9 cellular contexts compared by ENCODE assay signal in the genomic region with DNA sequence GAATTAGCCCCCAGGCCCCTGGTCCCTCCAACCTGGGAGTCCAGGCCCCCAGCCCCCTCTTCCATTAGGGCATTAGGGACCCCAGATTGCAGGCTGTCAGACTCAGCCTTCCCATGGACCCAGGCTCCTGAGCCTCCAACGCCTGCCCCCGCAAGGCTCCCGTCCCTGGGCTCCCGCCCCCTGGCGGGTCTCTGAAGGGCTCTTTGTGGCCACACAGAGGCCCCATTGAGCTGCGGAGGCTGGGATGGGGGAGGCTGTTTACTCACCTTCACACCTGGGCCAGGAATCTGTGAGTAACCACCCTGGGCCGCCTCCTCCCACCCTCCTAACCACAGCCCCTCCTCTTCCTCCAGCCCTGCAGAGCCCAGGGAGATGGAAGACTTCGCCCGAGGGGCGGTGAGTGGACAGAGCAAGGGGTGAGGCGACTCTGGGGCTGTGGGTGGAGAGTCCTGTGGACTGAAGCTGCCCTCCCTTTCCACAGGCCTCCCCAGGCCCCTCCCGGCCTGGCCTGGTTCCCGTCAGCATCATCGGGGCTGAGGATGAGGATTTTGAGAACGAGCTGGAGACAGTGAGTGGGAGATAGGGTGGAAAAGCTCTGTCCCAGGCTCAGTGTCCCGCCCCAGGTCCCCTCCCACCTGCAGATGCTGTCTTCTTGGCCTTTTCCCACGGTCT. TPM values are rescaled to one million over a fixed set of nuclear protein-coding genes. Genes with fewer than 3 reads are reported as not detected.
DNase-seq lines count a peak whose midpoint lies in the region; ATAC-seq and TF ChIP-seq lines count a peak whose summit lies in the region.
"Had no signal": no experiment of that assay in that cellular context is flagged by ENCODE, and none has a peak within 500 bp of the region (broad histone marks: within the 10 kb centered on the region; RNA-seq: fewer than 3 reads in every experiment).

No MANE protein-coding gene starts in this region.

- no peaks in the 10 kb centered on the region for H3K27me3 ChIP-seq in DND-41 (ENCODE audit: insufficient read depth, low read length, poor library complexity)

- peak overlapping the region; percentile 87 for H3K27ac ChIP-seq in DND-41 (ENCODE audit: low read length)

- no peak overlapping the region for H2AFZ ChIP-seq in DND-41 (ENCODE audit: low read depth, low read length)

- H3K79me2 ChIP-seq in DND-41 (ENCODE audit: insufficient read depth, low read length), result peaks cover 94% of the 10 kb centered on the region

- ATAC-seq in DND-41 (ENCODE audit: insufficient read depth, low read depth) (peak; percentile 48), HG02588 (IDR thresholded peaks at IDR 0.05; ENCODE audit: unreplicated experiment) (no peak), HG02763 (IDR thresholded peaks at IDR 0.05; ENCODE audit: unreplicated experiment) (no peak)

- no peaks in the 10 kb centered on the region for H3K27me3 Mint-ChIP-seq in activated T-helper 1 cell treated with anti-CD3 and anti-CD28 coated beads, Interleukin-12 subunit alpha, Interleukin-12 subunit beta, Interleukin-2, Interleukin-4 antibody, amounts not matched to agents 30 ng/mL and 10 ng/mL and 1 ng/mL, durations not matched to agents 14 hours and 24 hours and 36 hours (ENCODE audit: insufficient read depth)

- peaks cover 54% of the 10 kb centered on the region for H3K4me1 Mint-ChIP-seq in activated T-helper 1 cell treated with anti-CD3 and anti-CD28 coated beads, Interleukin-12 subunit alpha, Interleukin-12 subunit beta, Interleukin-2, Interleukin-4 antibody, amounts not matched to agents 30 ng/mL and 10 ng/mL and 1 ng/mL, durations not matched to agents 14 hours and 24 hours and 36 hours (ENCODE audit: low read depth)

- no peaks in the 10 kb centered on the region for H3K9me3 ChIP-seq in DND-41 (ENCODE audit: insufficient read depth, low read length, severe bottlenecking)

- peak overlapping the region; percentile 91 for H3K4me2 ChIP-seq in DND-41 (ENCODE audit: insufficient read depth, low read length)

- H3K9ac ChIP-seq in DND-41 (ENCODE audit: low read depth, low read length), result peak overlapping the region; percentile 88

- peak overlapping the region; percentile 81 for H3K4me3 Mint-ChIP-seq in activated T-helper 1 cell treated with anti-CD3 and anti-CD28 coated beads, Interleukin-12 subunit alpha, Interleukin-12 subunit beta, Interleukin-2, Interleukin-4 antibody, amounts not matched to agents 30 ng/mL and 10 ng/mL and 1 ng/mL, durations not matched to agents 14 hours and 24 hours and 36 hours

- peaks cover 81% of the 10 kb centered on the region for H3K36me3 ChIP-seq in DND-41 (ENCODE audit: insufficient read depth, low read length)

- H3K9me3 Mint-ChIP-seq in activated T-helper 1 cell treated with anti-CD3 and anti-CD28 coated beads, Interleukin-12 subunit alpha, Interleukin-12 subunit beta, Interleukin-2, Interleukin-4 antibody, amounts not matched to agents 30 ng/mL and 10 ng/mL and 1 ng/mL, durations not matched to agents 14 hours and 24 hours and 36 hours, result no peaks in the 10 kb centered on the region

- peaks cover 35% of the 10 kb centered on the region for H3K36me3 Mint-ChIP-seq in activated T-helper 1 cell treated with anti-CD3 and anti-CD28 coated beads, Interleukin-12 subunit alpha, Interleukin-12 subunit beta, Interleukin-2, Interleukin-4 antibody, amounts not matched to agents 30 ng/mL and 10 ng/mL and 1 ng/mL, durations not matched to agents 14 hours and 24 hours and 36 hours (ENCODE audit: low read depth)

- peaks cover 59% of the 10 kb centered on the region for H4K20me1 ChIP-seq in DND-41 (ENCODE audit: insufficient read depth, low read length)

- peak; percentile 66 for TF ChIP-seq CTCF in DND-41 (IDR thresholded peaks at IDR 0.05; ENCODE audit: borderline replicate concordance, extremely low read depth, low read length, poor library complexity, severe bottlenecking)

- intact Hi-C loops in activated T-helper 1 cell treated with anti-CD3 and anti-CD28 coated beads, Interleukin-12 subunit alpha, Interleukin-12 subunit beta, Interleukin-2, Interleukin-4 antibody, amounts not matched to agents 30 ng/mL and 10 ng/mL and 1 ng/mL, durations not matched to agents 14 hours and 24 hours and 36 hours (cut with micrococcal nuclease), result loop anchor here (1.0 to 10.0 kb wide), 10 partner anchors 17 to 1171 kb away; partner anchors contain the start of genes COQ8B, HNRNPUL1, ITPKC and RABAC1

- H3K4me3 ChIP-seq in DND-41 (ENCODE audit: low read depth in 1 of 2, low read length in 2 of 2), result peak overlapping the region in 1 of 2 experiments; percentile 80; a peak in 2 of 4 replicates

- DNase-seq in DND-41, result peak; percentile 89
- peak; percentile 74 for DNase-seq in NCI-H2196 treated with DMSO at 0.1 percent for 48 hours (lab: John Stamatoyannopoulos, UW; ENCODE audit: unreplicated experiment)
- peak; percentile 76 for DNase-seq in activated T-helper 1 cell treated with anti-CD3 and anti-CD28 coated beads, Interleukin-12 subunit alpha, Interleukin-12 subunit beta, Interleukin-2, Interleukin-4 antibody, amounts not matched to agents 30 ng/mL and 10 ng/mL and 1 ng/mL, durations not matched to agents 14 hours and 24 hours and 36 hours (ENCODE audit: low spot score)
- peak; percentile 61 for DNase-seq in iPS DF 19.7 (ENCODE audit: low read depth, low spot score)
- peak; percentile 74 to 80 for DNase-seq in stimulated activated CD4-positive, alpha-beta T cell treated with anti-CD3 and anti-CD28 coated beads, Interleukin-4, amount 100 ng/mL, for 48 hours (ENCODE audit: low read depth in 2 of 2)
- no peak for DNase-seq in HCEC 1CT

- peaks cover 62% of the 10 kb centered on the region for H3K4me1 ChIP-seq in DND-41 (ENCODE audit: insufficient read depth, low read length)

- H3K27ac Mint-ChIP-seq in activated T-helper 1 cell treated with anti-CD3 and anti-CD28 coated beads, Interleukin-12 subunit alpha, Interleukin-12 subunit beta, Interleukin-2, Interleukin-4 antibody, amounts not matched to agents 30 ng/mL and 10 ng/mL and 1 ng/mL, durations not matched to agents 14 hours and 24 hours and 36 hours, result peak overlapping the region; percentile 91

RNA-seq across cellular contexts. Expression of gene ARHGEF1, which starts 4.9 kb away (rescaled TPM):
- 386 and 392 TPM in 2 replicates for total RNA-seq in activated T-helper 1 cell treated with anti-CD3 and anti-CD28 coated beads, Interleukin-12 subunit alpha, Interleukin-12 subunit beta, Interleukin-2, Interleukin-4 antibody, amounts not matched to agents 30 ng/mL and 10 ng/mL and 1 ng/mL, durations not matched to agents 14 hours and 24 hours and 36 hours

RNA-seq across cellular contexts. Expression of gene CD79A, which starts 10.8 kb away (rescaled TPM):
- 2.7 and 2.9 TPM in 2 replicates for total RNA-seq in activated T-helper 1 cell treated with anti-CD3 and anti-CD28 coated beads, Interleukin-12 subunit alpha, Interleukin-12 subunit beta, Interleukin-2, Interleukin-4 antibody, amounts not matched to agents 30 ng/mL and 10 ng/mL and 1 ng/mL, durations not matched to agents 14 hours and 24 hours and 36 hours
- total RNA-seq: pulmonary artery endothelial cell had no signal

RNA-seq across cellular contexts. Expression of gene RPS19, which starts 27.8 kb away (rescaled TPM):
- 2,887 and 2,906 TPM in 2 replicates for total RNA-seq in activated T-helper 1 cell treated with anti-CD3 and anti-CD28 coated beads, Interleukin-12 subunit alpha, Interleukin-12 subunit beta, Interleukin-2, Interleukin-4 antibody, amounts not matched to agents 30 ng/mL and 10 ng/mL and 1 ng/mL, durations not matched to agents 14 hours and 24 hours and 36 hours

RNA-seq across cellular contexts. Expression of gene ERFL, which starts 40.4 kb away (rescaled TPM):
- total RNA-seq in activated T-helper 1 cell treated with anti-CD3 and anti-CD28 coated beads, Interleukin-12 subunit alpha, Interleukin-12 subunit beta, Interleukin-2, Interleukin-4 antibody, amounts not matched to agents 30 ng/mL and 10 ng/mL and 1 ng/mL, durations not matched to agents 14 hours and 24 hours and 36 hours, result 3.1 TPM in 2 replicates
- total RNA-seq: pulmonary artery endothelial cell had no signal

RNA-seq across cellular contexts. Expression of gene DMRTC2, which starts 43.0 kb away (rescaled TPM):
- total RNA-seq in activated T-helper 1 cell treated with anti-CD3 and anti-CD28 coated beads, Interleukin-12 subunit alpha, Interleukin-12 subunit beta, Interleukin-2, Interleukin-4 antibody, amounts not matched to agents 30 ng/mL and 10 ng/mL and 1 ng/mL, durations not matched to agents 14 hours and 24 hours and 36 hours, result not detected in 2 replicates
- total RNA-seq: pulmonary artery endothelial cell had no signal
